Comparison of ENCODE assay signal across 1 cellular context in genomic region chr12:77382096-77382742, GRCh38.
TF ChIP-seq lines count a peak whose summit lies in the region.

No MANE protein-coding gene starts in this region.

TF ChIP-seq in H1, 55 proteins besides CTCF, POLR2A, EP300 and RAD21:
- no peak for TF ChIP-seq SIX5 (IDR thresholded peaks at IDR 0.05; ENCODE audit: low read depth, low read length)
- TF ChIP-seq RBBP5 (IDR thresholded peaks at IDR 0.05; ENCODE audit: borderline replicate concordance, low read depth, low read length): no peak
- TF ChIP-seq CEBPB (IDR thresholded peaks at IDR 0.05; ENCODE audit: low read depth, low read length): no peak
- TF ChIP-seq TAF1 (IDR thresholded peaks at IDR 0.05; ENCODE audit: low read depth, low read length): no peak
- TF ChIP-seq USF2 (IDR thresholded peaks at IDR 0.05; ENCODE audit: low read length): no peak
- no peak for TF ChIP-seq TAF7 (optimal IDR thresholded peaks at IDR 0.05; ENCODE audit: borderline replicate concordance, low read depth, low read length)
- no peak for TF ChIP-seq HDAC6 (IDR thresholded peaks at IDR 0.05; ENCODE audit: low read depth, low read length)
- TF ChIP-seq SRF (IDR thresholded peaks at IDR 0.05; ENCODE audit: low read depth, low read length): no peak
- no peak for TF ChIP-seq GABPA (IDR thresholded peaks at IDR 0.05; ENCODE audit: borderline replicate concordance, insufficient read depth, low read length)
